In the genomic region with DNA sequence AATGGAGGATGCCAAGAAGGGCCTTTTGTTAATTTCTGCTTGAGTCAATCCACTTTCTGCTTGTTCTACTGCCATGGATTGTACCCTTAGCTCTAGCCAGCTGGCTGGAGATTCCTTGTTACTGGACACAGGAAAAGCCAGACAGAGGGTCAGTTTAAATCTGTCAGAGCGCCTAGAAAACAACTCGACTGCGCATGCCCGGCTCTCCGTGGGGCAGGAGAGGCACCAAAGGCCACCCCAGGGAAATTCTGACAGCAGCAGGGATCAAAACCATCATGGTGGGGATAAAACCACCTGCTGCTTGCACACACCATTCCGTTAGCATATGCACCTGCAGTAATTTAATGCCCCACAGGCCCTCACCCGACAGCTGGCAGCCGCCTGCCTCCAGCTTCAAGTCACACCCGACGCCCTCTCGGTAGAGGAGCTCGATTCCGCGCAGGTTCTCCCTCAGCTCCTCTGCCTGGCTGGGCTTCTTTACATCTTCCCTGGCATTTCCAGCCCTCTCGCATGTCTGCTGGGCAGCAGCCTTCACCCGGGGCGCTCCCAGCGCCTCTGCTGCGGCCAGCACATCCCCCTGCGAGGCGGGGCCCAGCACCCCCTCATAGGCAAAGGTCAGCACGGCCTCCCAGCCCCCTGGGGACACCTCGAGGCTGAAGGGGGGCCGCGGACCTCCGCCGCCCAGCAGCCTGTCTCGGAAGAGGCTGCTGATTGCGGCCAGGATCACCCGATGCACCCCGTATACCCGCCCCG, we compare ENCODE assay signal across 8 cellular contexts. TPM values are rescaled to one million over a fixed set of nuclear protein-coding genes. Genes with fewer than 3 reads are reported as not detected.
DNase-seq lines count a peak whose midpoint lies in the region; ATAC-seq and TF ChIP-seq lines count a peak whose summit lies in the region.
"Had no signal": no experiment of that assay in that cellular context is flagged by ENCODE, and none has a peak within 500 bp of the region (broad histone marks: within the 10 kb centered on the region; RNA-seq: fewer than 3 reads in every experiment).

No MANE protein-coding gene starts in this region.

- no peaks in the 10 kb centered on the region for H3K9me3 ChIP-seq in endodermal cell (ENCODE audit: control insufficient read depth, low read length)

- no peak overlapping the region for H3K4me3 ChIP-seq in endodermal cell (ENCODE audit: low read length)

- peak overlapping the region; percentile 37 for H3K4me3 Mint-ChIP-seq in endodermal cell
- no peak overlapping the region for H3K4me3 Mint-ChIP-seq in natural killer cell treated with Interleukin-12 subunit alpha and Interleukin-12 subunit beta and Interleukin-15 and Interleukin-18, amount 100 ng/mL, for 72 hours

- H3K27me3 Mint-ChIP-seq in endodermal cell (ENCODE audit: insufficient read depth), result peaks cover 12% of the 10 kb centered on the region
- peaks cover 0 to 4% of the 10 kb centered on the region in 2 donors for H3K27me3 Mint-ChIP-seq in natural killer cell treated with Interleukin-12 subunit alpha and Interleukin-12 subunit beta and Interleukin-15 and Interleukin-18, amount 100 ng/mL, for 72 hours

- no peaks in the 10 kb centered on the region for H3K9me3 Mint-ChIP-seq in endodermal cell
- no peaks in the 10 kb centered on the region for H3K9me3 Mint-ChIP-seq in activated naive CD4-positive, alpha-beta T cell treated with anti-CD3 and anti-CD28 coated beads, Interleukin-2, amount 50 U/mL, for 72 hours
- H3K9me3 Mint-ChIP-seq in natural killer cell treated with Interleukin-12 subunit alpha and Interleukin-12 subunit beta and Interleukin-15 and Interleukin-18, amount 100 ng/mL, for 72 hours, result no peaks in the 10 kb centered on the region

- TF ChIP-seq CTCF in endodermal cell (conservative IDR thresholded peaks at IDR 0.05), result no peak

- DNase-seq in NCI-H69 (lab: John Stamatoyannopoulos, UW), result peak; percentile 74
- DNase-seq in endodermal cell, result no peak
- DNase-seq in medulla oblongata (ENCODE audit: extremely low spot score), result peak; percentile 88
- no peak for DNase-seq in activated naive CD4-positive, alpha-beta T cell treated with anti-CD3 and anti-CD28 coated beads, Interleukin-2, amount 50 U/mL, for 72 hours (ENCODE audit: low spot score in 2 of 2)
- no peak for DNase-seq in SIG-M5 (lab: John Stamatoyannopoulos, UW)
- no peak for DNase-seq in natural killer cell treated with Interleukin-12 subunit alpha and Interleukin-12 subunit beta and Interleukin-15 and Interleukin-18, amount 100 ng/mL, for 72 hours (ENCODE audit: low spot score)
- DNase-seq: activated CD4-positive, alpha-beta T cell treated with anti-CD3 and anti-CD28 coated beads, Interleukin-2, amount 50 U/mL, for 48 hours had no signal

- H3K9ac ChIP-seq in endodermal cell (ENCODE audit: extremely low read depth, low read length, poor library complexity, severe bottlenecking), result no peak overlapping the region

- no peaks in the 10 kb centered on the region for H3K4me1 ChIP-seq in endodermal cell (ENCODE audit: control insufficient read depth, insufficient read depth, low read length)

- H3K4me1 Mint-ChIP-seq in endodermal cell, result peaks cover 6% of the 10 kb centered on the region
- no peaks in the 10 kb centered on the region for H3K4me1 Mint-ChIP-seq in natural killer cell treated with Interleukin-12 subunit alpha and Interleukin-12 subunit beta and Interleukin-15 and Interleukin-18, amount 100 ng/mL, for 72 hours (ENCODE audit: low read depth in 2 of 2)

- H3K27ac Mint-ChIP-seq in endodermal cell, result no peak overlapping the region
- no peak overlapping the region for H3K27ac Mint-ChIP-seq in activated naive CD4-positive, alpha-beta T cell treated with anti-CD3 and anti-CD28 coated beads, Interleukin-2, amount 50 U/mL, for 72 hours
- no peak overlapping the region for H3K27ac Mint-ChIP-seq in natural killer cell treated with Interleukin-12 subunit alpha and Interleukin-12 subunit beta and Interleukin-15 and Interleukin-18, amount 100 ng/mL, for 72 hours

- ATAC-seq in activated naive CD4-positive, alpha-beta T cell treated with anti-CD3 and anti-CD28 coated beads, Interleukin-2, amount 50 U/mL, for 72 hours, result no peak
- no peak for ATAC-seq in natural killer cell treated with Interleukin-12 subunit alpha and Interleukin-12 subunit beta and Interleukin-15 and Interleukin-18, amount 100 ng/mL, for 72 hours

- no peaks in the 10 kb centered on the region for H3K36me3 ChIP-seq in endodermal cell (ENCODE audit: control insufficient read depth, insufficient read depth, low read length)

- WGBS in endodermal cell (ENCODE audit: insufficient coverage in 1 of 2, insufficient read length in 1 of 2), 2 experiments, result 91 to 92% methylated on average over 19 to 33 of the region's 33 CpGs

- H3K27me3 ChIP-seq in endodermal cell (ENCODE audit: control insufficient read depth, insufficient read depth, low read length, poor library complexity, severe bottlenecking), result no peaks in the 10 kb centered on the region

- H3K27ac ChIP-seq in endodermal cell (ENCODE audit: low read depth, low read length) (no peak overlapping the region), temporal lobe (ENCODE audit: low read depth, low read length) (peak overlapping the region; percentile 74)

- no peaks in the 10 kb centered on the region for H3K36me3 Mint-ChIP-seq in endodermal cell (ENCODE audit: low read depth)
- H3K36me3 Mint-ChIP-seq in activated naive CD4-positive, alpha-beta T cell treated with anti-CD3 and anti-CD28 coated beads, Interleukin-2, amount 50 U/mL, for 72 hours, result no peaks in the 10 kb centered on the region
- H3K36me3 Mint-ChIP-seq in natural killer cell treated with Interleukin-12 subunit alpha and Interleukin-12 subunit beta and Interleukin-15 and Interleukin-18, amount 100 ng/mL, for 72 hours, result no peaks in the 10 kb centered on the region

RNA-seq across cellular contexts. Expression of a gene that starts 1.1 kb away (rescaled TPM):
- under 1 TPM in 1 of 2 donors, not detected in 1; 0.09 TPM for total RNA-seq in endodermal cell
- not detected for polyA plus RNA-seq in endodermal cell (2013, experiment 1 of 2)
- not detected for polyA plus RNA-seq in endodermal cell (2013, experiment 2 of 2)
- total RNA-seq in temporal lobe, result 0.25 TPM
- total RNA-seq in activated naive CD4-positive, alpha-beta T cell treated with anti-CD3 and anti-CD28 coated beads, Interleukin-2, amount 50 U/mL, for 72 hours, result under 1 TPM; 0.04 to 0.09 TPM
- total RNA-seq in natural killer cell treated with Interleukin-12 subunit alpha and Interleukin-12 subunit beta and Interleukin-15 and Interleukin-18, amount 100 ng/mL, for 72 hours, result under 1 TPM; 0.22 to 0.43 TPM

RNA-seq across cellular contexts. Expression of a gene that starts 19.7 kb away (rescaled TPM):
- total RNA-seq in endodermal cell (10 to 100 TPM; 44.3 to 50.7 TPM), temporal lobe (26.3 TPM)
- 36.2 TPM for polyA plus RNA-seq in endodermal cell (2013, experiment 1 of 2)
- 33.5 TPM for polyA plus RNA-seq in endodermal cell (2013, experiment 2 of 2)
- total RNA-seq in activated naive CD4-positive, alpha-beta T cell treated with anti-CD3 and anti-CD28 coated beads, Interleukin-2, amount 50 U/mL, for 72 hours, result 10 to 100 TPM; 43.3 to 58.6 TPM
- 10 to 100 TPM; 43.1 to 78.0 TPM for total RNA-seq in natural killer cell treated with Interleukin-12 subunit alpha and Interleukin-12 subunit beta and Interleukin-15 and Interleukin-18, amount 100 ng/mL, for 72 hours

RNA-seq across cellular contexts. Expression of a gene that starts 20.1 kb away (rescaled TPM):
- 100 to 1,000 TPM; 228 to 249 TPM for total RNA-seq in endodermal cell
- 308 TPM for polyA plus RNA-seq in endodermal cell (2013, experiment 1 of 2)
- polyA plus RNA-seq in endodermal cell (2013, experiment 2 of 2), result 267 TPM
- 49.7 TPM for total RNA-seq in temporal lobe
- total RNA-seq in activated naive CD4-positive, alpha-beta T cell treated with anti-CD3 and anti-CD28 coated beads, Interleukin-2, amount 50 U/mL, for 72 hours, result 100 to 1,000 TPM; 171 to 234 TPM
- total RNA-seq in natural killer cell treated with Interleukin-12 subunit alpha and Interleukin-12 subunit beta and Interleukin-15 and Interleukin-18, amount 100 ng/mL, for 72 hours, result 100 to 1,000 TPM; 130 to 151 TPM

RNA-seq across cellular contexts. Expression of a gene that starts 21.6 kb away (rescaled TPM):
- 10 to 100 TPM; 33.8 to 34.0 TPM for total RNA-seq in endodermal cell
- polyA plus RNA-seq in endodermal cell (2013, experiment 1 of 2), result 8.8 TPM
- polyA plus RNA-seq in endodermal cell (2013, experiment 2 of 2), result 9.9 TPM
- total RNA-seq in temporal lobe, result 3.7 TPM
- 10 to 100 TPM; 43.3 to 69.8 TPM for total RNA-seq in activated naive CD4-positive, alpha-beta T cell treated with anti-CD3 and anti-CD28 coated beads, Interleukin-2, amount 50 U/mL, for 72 hours
- total RNA-seq in natural killer cell treated with Interleukin-12 subunit alpha and Interleukin-12 subunit beta and Interleukin-15 and Interleukin-18, amount 100 ng/mL, for 72 hours, result 10 to 100 TPM; 38.2 to 47.6 TPM

RNA-seq across cellular contexts. Expression of a gene that starts 26.4 kb away (rescaled TPM):
- 10 to 100 TPM; 32.1 to 38.1 TPM for total RNA-seq in endodermal cell
- 39.0 TPM for polyA plus RNA-seq in endodermal cell (2013, experiment 1 of 2)
- 45.4 TPM for polyA plus RNA-seq in endodermal cell (2013, experiment 2 of 2)
- total RNA-seq in temporal lobe, result 16.5 TPM
- total RNA-seq in activated naive CD4-positive, alpha-beta T cell treated with anti-CD3 and anti-CD28 coated beads, Interleukin-2, amount 50 U/mL, for 72 hours, result 10 to 100 TPM; 29.1 to 90.2 TPM
- total RNA-seq in natural killer cell treated with Interleukin-12 subunit alpha and Interleukin-12 subunit beta and Interleukin-15 and Interleukin-18, amount 100 ng/mL, for 72 hours, result 10 to 100 TPM; 33.3 to 34.5 TPM

Comparison
In these comparisons a context has a peak if more than half of its experiments do, and no peak if none do; other contexts are left out.
1. DNase-seq: peak in NCI-H69 (single experiment) and medulla oblongata (single experiment); none in endodermal cell (single experiment), activated naive CD4-positive, alpha-beta T cell treated with anti-CD3 and anti-CD28 coated beads, Interleukin-2, amount 50 U/mL, for 72 hours (0 of 2), SIG-M5 (single experiment) and natural killer cell treated with Interleukin-12 subunit alpha and Interleukin-12 subunit beta and Interleukin-15 and Interleukin-18, amount 100 ng/mL, for 72 hours (single experiment).